Comparison of ENCODE assay signal across 2 cellular contexts in genomic region chrX:135985123-135985973, GRCh38.
TF ChIP-seq lines count a peak whose summit lies in the region.

SLC9A6 (plus strand) TSS chrX:135985435; CDS start chrX:135985659, 224 bp downstream.

TF ChIP-seq in GM23338, 12 proteins besides CTCF, POLR2A, EP300 and RAD21 (continued from another document):
- TF ChIP-seq ZNF462 (CRISPR knock-in tag; IDR thresholded peaks at IDR 0.05): no peak
- TF ChIP-seq REST (IDR thresholded peaks at IDR 0.05; ENCODE audit: unreplicated experiment): no peak
- no peak for TF ChIP-seq STAT1 (IDR thresholded peaks at IDR 0.05; ENCODE audit: unreplicated experiment)
- TF ChIP-seq JUNB (IDR thresholded peaks at IDR 0.05; ENCODE audit: unreplicated experiment): no peak
- TF ChIP-seq ZNF331 (CRISPR knock-in tag; IDR thresholded peaks at IDR 0.05; ENCODE audit: low read depth): no peak
- TF ChIP-seq POLR2AphosphoS5 (IDR thresholded peaks at IDR 0.05; ENCODE audit: low read depth): peak; percentile 60

TF ChIP-seq in SK-N-SH treated with all-trans-retinoic acid at 6 μM for 48 hours, 23 proteins besides CTCF, POLR2A, EP300 and RAD21 (continued from another document):
- TF ChIP-seq BACH2 (CRISPR knock-in tag; IDR thresholded peaks at IDR 0.05; ENCODE audit: borderline replicate concordance) (no peak), CSRNP3 (CRISPR knock-in tag; IDR thresholded peaks at IDR 0.05) (no peak), ISL1 (CRISPR knock-in tag; IDR thresholded peaks at IDR 0.05) (no peak), PPARA (CRISPR knock-in tag; IDR thresholded peaks at IDR 0.05; ENCODE audit: borderline replicate concordance) (no peak), POU6F1 (CRISPR knock-in tag; IDR thresholded peaks at IDR 0.05; ENCODE audit: borderline replicate concordance, low read depth) (no peak), RARB (CRISPR knock-in tag; IDR thresholded peaks at IDR 0.05) (no peak)
